ENCODE assay signal across 8 cellular contexts in genomic region chr22:40534379-40535188, GRCh38.
DNase-seq lines count a peak whose midpoint lies in the region; ATAC-seq, FAIRE-seq and TF ChIP-seq lines count a peak whose summit lies in the region.

No MANE protein-coding gene starts in this region.

- H3K36me3 ChIP-seq in Peyer's patch (no peaks in the 10 kb centered on the region), H1 (ENCODE audit: control insufficient read depth in 2 of 4, insufficient read depth in 4 of 4, low read length in 3 of 4) (no peaks in the 10 kb centered on the region), neuronal stem cell (replicated peaks in 1 of 2; ENCODE audit: control insufficient read depth in 2 of 2, insufficient read depth in 2 of 2, low read length in 2 of 2) (no peaks in the 10 kb centered on the region)

- H2BK12ac ChIP-seq in H1 (ENCODE audit: low read depth, low read length), result no peak overlapping the region
- H2BK12ac ChIP-seq in neuronal stem cell (ENCODE audit: low read length), result no peak overlapping the region

- TF ChIP-seq CTCF in Peyer's patch (IDR thresholded peaks at IDR 0.05), result no peak
- no peak for TF ChIP-seq CTCF in H1 (IDR thresholded peaks at IDR 0.05; ENCODE audit: control extremely low read depth in 1 of 3, insufficient read depth in 1 of 3, low read depth in 1 of 3, low read length in 3 of 3)

- H4K91ac ChIP-seq in H1 (replicated peaks; ENCODE audit: insufficient read length, low read length) (no peak overlapping the region), neuronal stem cell (ENCODE audit: low read depth, low read length, poor library complexity) (no peak overlapping the region)

- H3K4me1 ChIP-seq in Peyer's patch (peaks cover 0 to 7% (median 5%) of the 10 kb centered on the region in 4 donors), H1 (replicated peaks in 1 of 4; ENCODE audit: control insufficient read depth in 3 of 4, insufficient read depth in 4 of 4, low read length in 3 of 4) (peaks cover 0 to 20% (median 6%) of the 10 kb centered on the region in 4 experiments; a peak in 3 of 7 replicates), neuronal stem cell (ENCODE audit: control insufficient read depth in 2 of 2, insufficient read depth in 1 of 2, low read depth in 1 of 2, low read length in 2 of 2) (peaks cover 5 to 6% of the 10 kb centered on the region in 2 donors)

- H3K27me3 ChIP-seq in Peyer's patch (no peaks in the 10 kb centered on the region), H1 (replicated peaks in 1 of 4; ENCODE audit: control insufficient read depth in 3 of 4, extremely low read depth in 1 of 4, insufficient read depth in 3 of 4, low read length in 3 of 4) (no peaks in the 10 kb centered on the region), neuronal stem cell (ENCODE audit: control insufficient read depth in 3 of 3, insufficient read depth in 3 of 3, low read depth in 1 of 3, low read length in 3 of 3) (no peaks in the 10 kb centered on the region)

- no peak overlapping the region for H3K4ac ChIP-seq in H1 (replicated peaks; ENCODE audit: insufficient read length, low read depth, low read length)
- no peak overlapping the region for H3K4ac ChIP-seq in neuronal stem cell (ENCODE audit: low read length)

- H3K9ac ChIP-seq in H1 (replicated peaks in 1 of 4; ENCODE audit: extremely low read depth in 1 of 4, low read depth in 3 of 4, low read length in 3 of 4) (no peak overlapping the region), neuronal stem cell (ENCODE audit: low read depth, low read length, poor library complexity) (no peak overlapping the region)

- H3K23ac ChIP-seq in H1 (ENCODE audit: insufficient read length), result no peak overlapping the region
- no peak overlapping the region for H3K23ac ChIP-seq in neuronal stem cell (ENCODE audit: low read depth, low read length, poor library complexity)

- no peak for TF ChIP-seq RAD21 in H1 (IDR thresholded peaks at IDR 0.05 in 1 of 2, conservative IDR thresholded peaks at IDR 0.05 in 1 of 2; ENCODE audit: low read depth in 2 of 2, low read length in 2 of 2)

- H2BK15ac ChIP-seq in H1 (ENCODE audit: low read length), result no peak overlapping the region
- H2BK15ac ChIP-seq in neuronal stem cell (ENCODE audit: low read length), result no peak overlapping the region

- WGBS in H1 (ENCODE audit: extremely low coverage in 1 of 2, insufficient coverage in 1 of 2, insufficient read length in 1 of 2, insufficient replicate concordance in 2 of 2, low coverage in 1 of 2, low lambda C conversion rate in 2 of 2, missing lambda C conversion rate in 1 of 2), 2 experiments, result 34% methylated on average over 6 of the region's 6 CpGs; no CpG with 5 or more reads in 1 of the 2 experiments
- no CpG with 5 or more reads among the region's 6 CpGs for WGBS in neuronal stem cell (ENCODE audit: extremely low coverage in 2 of 2, insufficient read length in 2 of 2, insufficient replicate concordance in 1 of 2), 2 donors

- H4K8ac ChIP-seq in H1 (ENCODE audit: extremely low read depth, insufficient read depth, low read length) (no peak overlapping the region), neuronal stem cell (ENCODE audit: low read depth, low read length) (no peak overlapping the region)

- H2BK20ac ChIP-seq in H1 (ENCODE audit: low read length), result no peak overlapping the region

- H3K4me2 ChIP-seq in H1 (ENCODE audit: insufficient read depth in 1 of 2, low read depth in 2 of 2, low read length in 2 of 2) (peak overlapping the region; percentile 41 to 59), neuronal stem cell (ENCODE audit: insufficient read depth, low read length, poor library complexity, severe bottlenecking) (no peak overlapping the region)

- H3K27ac Mint-ChIP-seq in activated CD4-positive, alpha-beta T cell treated with anti-CD3 and anti-CD28 coated beads, Interleukin-2, amount 10 ng/mL, durations not matched to agents 24 days and 14 days, result peak overlapping the region; percentile 81

- H3K18ac ChIP-seq in H1 (ENCODE audit: extremely low read depth, low read length), result peak overlapping the region; percentile 60; the same call in 1 of the 2 replicates
- H3K18ac ChIP-seq in neuronal stem cell (ENCODE audit: low read length), result no peak overlapping the region

- H3K4me3 ChIP-seq in Peyer's patch (no peak overlapping the region), H1 (ENCODE audit: extremely low read depth in 1 of 4, insufficient read depth in 2 of 4, low read depth in 3 of 4, low read length in 4 of 4) (peak overlapping the region in 1 of 4 experiments; percentile 30; a peak in 1 of 8 replicates), neuronal stem cell (ENCODE audit: low read length in 2 of 2) (no peak overlapping the region)

- no peak for TF ChIP-seq EP300 in H1 (IDR thresholded peaks at IDR 0.05; ENCODE audit: borderline replicate concordance in 1 of 2, low read depth in 2 of 2, low read length in 2 of 2)

- H3K4me3 Mint-ChIP-seq in activated CD4-positive, alpha-beta T cell treated with anti-CD3 and anti-CD28 coated beads, Interleukin-2, amount 10 ng/mL, durations not matched to agents 24 days and 14 days, result peak overlapping the region; percentile 78

- no peaks in the 10 kb centered on the region for H3K23me2 ChIP-seq in H1 (ENCODE audit: low read depth, low read length)

- no peaks in the 10 kb centered on the region for H3K27me3 Mint-ChIP-seq in activated CD4-positive, alpha-beta T cell treated with anti-CD3 and anti-CD28 coated beads, Interleukin-2, amount 10 ng/mL, durations not matched to agents 24 days and 14 days

- no peaks in the 10 kb centered on the region for H3K9me3 Mint-ChIP-seq in activated CD4-positive, alpha-beta T cell treated with anti-CD3 and anti-CD28 coated beads, Interleukin-2, amount 10 ng/mL, durations not matched to agents 24 days and 14 days

- no peak overlapping the region for H3K14ac ChIP-seq in H1 (ENCODE audit: insufficient read length)
- no peak overlapping the region for H3K14ac ChIP-seq in neuronal stem cell (ENCODE audit: low read length)

- H2BK5ac ChIP-seq in H1 (ENCODE audit: low read depth, low read length), result peak overlapping the region; percentile 20; the same call in 1 of the 2 replicates
- no peak overlapping the region for H2BK5ac ChIP-seq in neuronal stem cell (ENCODE audit: low read length)

- H3K9me3 ChIP-seq in Peyer's patch (no peaks in the 10 kb centered on the region), H1 (ENCODE audit: insufficient read depth in 2 of 2, low read depth in 1 of 2, low read length in 1 of 2) (no peaks in the 10 kb centered on the region), neuronal stem cell (replicated peaks in 1 of 2; ENCODE audit: control insufficient read depth in 2 of 2, insufficient read depth in 1 of 2, low read depth in 1 of 2, low read length in 2 of 2) (peaks cover 3 to 5% of the 10 kb centered on the region in 2 donors)

- POLR2A ChIA-PET in H1 (lab: Charles Lee; ENCODE audit: partially characterized antibody), result interaction anchor here (0.5 to 1.5 kb wide), 7 partner anchors 9 to 487 kb away, joined by 3 to 6 read pairs (median 3); no protein-coding TSS in a partner anchor

- DNase-seq in activated CD4-positive, alpha-beta T cell treated with anti-CD3 and anti-CD28 coated beads, Interleukin-2, amount 10 ng/mL, durations not matched to agents 24 days and 14 days, result no peak
- DNase-seq in activated CD4-positive, alpha-beta T cell treated with anti-CD3 and anti-CD28 coated beads for 1 hour, result no peak
- DNase-seq in Peyer's patch, result no peak
- DNase-seq in H1 (ENCODE audit: low read depth in 1 of 2, low spot score in 2 of 2), result no peak
- DNase-seq in neuronal stem cell (ENCODE audit: low spot score), result no peak
- no peak for DNase-seq in activated CD8-positive, alpha-beta memory T cell treated with anti-CD3 and anti-CD28 coated beads, Interleukin-2, amount 50 U/mL, for 48 hours
- no peak for DNase-seq in NCI-H774 (lab: John Stamatoyannopoulos, UW)

- no peak for ATAC-seq in HG02571 (IDR thresholded peaks at IDR 0.05; ENCODE audit: unreplicated experiment)

- FAIRE-seq in H1 (lab: Jason Lieb, UNC), result no peak

- peaks cover 0 to 19% of the 10 kb centered on the region in 2 experiments; a peak in 3 of 4 replicates for H3K79me2 ChIP-seq in H1 (ENCODE audit: control insufficient read depth in 1 of 2, insufficient read depth in 2 of 2, low read length in 2 of 2)

- no peaks in the 10 kb centered on the region for H3K79me1 ChIP-seq in H1 (ENCODE audit: low read depth, low read length)
- H3K79me1 ChIP-seq in neuronal stem cell (ENCODE audit: low read depth, low read length), result no peaks in the 10 kb centered on the region

- peak overlapping the region; percentile 2 to 57 (median 28) for H3K27ac ChIP-seq in Peyer's patch
- H3K27ac ChIP-seq in H1 (ENCODE audit: low read depth, low read length), result peak overlapping the region; percentile 9; the same call in 1 of the 2 replicates
- peak overlapping the region; percentile 40 for H3K27ac ChIP-seq in neuronal stem cell (replicated peaks; ENCODE audit: low read length)

- CTCF ChIA-PET in H1 (lab: Charles Lee; ENCODE audit: partially characterized antibody), result interaction anchor here (0.7 to 1.9 kb wide), 8 partner anchors 8 to 111 kb away, joined by 3 to 10 read pairs (median 3); no protein-coding TSS in a partner anchor

- H2BK120ac ChIP-seq in H1 (replicated peaks; ENCODE audit: low read depth, low read length) (no peak overlapping the region), neuronal stem cell (ENCODE audit: low read depth, low read length) (no peak overlapping the region)

- H4K20me1 ChIP-seq in H1 (replicated peaks in 1 of 2; ENCODE audit: control insufficient read depth in 1 of 2, insufficient read depth in 2 of 2, low read length in 2 of 2), result no peaks in the 10 kb centered on the region

- intact Hi-C loops in activated CD4-positive, alpha-beta T cell treated with anti-CD3 and anti-CD28 coated beads, Interleukin-2, amount 10 ng/mL, durations not matched to agents 24 days and 14 days (cut with micrococcal nuclease), result no loop called here

- peaks cover 47% of the 10 kb centered on the region for H3K4me1 Mint-ChIP-seq in activated CD4-positive, alpha-beta T cell treated with anti-CD3 and anti-CD28 coated beads, Interleukin-2, amount 10 ng/mL, durations not matched to agents 24 days and 14 days

- H2AK5ac ChIP-seq in H1 (ENCODE audit: low read depth, low read length), result 0 out of 2 replicates have a peak overlapping the region, but pooled peaks have one; percentile 5
- H2AK5ac ChIP-seq in neuronal stem cell (ENCODE audit: low read depth, low read length), result no peak overlapping the region

- TF ChIP-seq POLR2A in Peyer's patch (IDR thresholded peaks at IDR 0.05) (no peak), H1 (IDR thresholded peaks at IDR 0.05; ENCODE audit: control extremely low read depth in 1 of 2, low read depth in 2 of 2, low read length in 2 of 2) (no peak)

- H2AFZ ChIP-seq in H1 (ENCODE audit: low read length) (no peak overlapping the region), neuronal stem cell (ENCODE audit: low read length) (no peak overlapping the region)

- no peak overlapping the region for H3K56ac ChIP-seq in H1 (replicated peaks; ENCODE audit: insufficient read length, low read depth, low read length)

- H3K36me3 Mint-ChIP-seq in activated CD4-positive, alpha-beta T cell treated with anti-CD3 and anti-CD28 coated beads, Interleukin-2, amount 10 ng/mL, durations not matched to agents 24 days and 14 days (ENCODE audit: low read depth), result peaks cover 2% of the 10 kb centered on the region

- H4K5ac ChIP-seq in H1 (ENCODE audit: insufficient read length, low read depth, low read length), result peak overlapping the region; percentile 36
